Comparison of ENCODE assay signal across 22 cellular contexts in the genomic region with DNA sequence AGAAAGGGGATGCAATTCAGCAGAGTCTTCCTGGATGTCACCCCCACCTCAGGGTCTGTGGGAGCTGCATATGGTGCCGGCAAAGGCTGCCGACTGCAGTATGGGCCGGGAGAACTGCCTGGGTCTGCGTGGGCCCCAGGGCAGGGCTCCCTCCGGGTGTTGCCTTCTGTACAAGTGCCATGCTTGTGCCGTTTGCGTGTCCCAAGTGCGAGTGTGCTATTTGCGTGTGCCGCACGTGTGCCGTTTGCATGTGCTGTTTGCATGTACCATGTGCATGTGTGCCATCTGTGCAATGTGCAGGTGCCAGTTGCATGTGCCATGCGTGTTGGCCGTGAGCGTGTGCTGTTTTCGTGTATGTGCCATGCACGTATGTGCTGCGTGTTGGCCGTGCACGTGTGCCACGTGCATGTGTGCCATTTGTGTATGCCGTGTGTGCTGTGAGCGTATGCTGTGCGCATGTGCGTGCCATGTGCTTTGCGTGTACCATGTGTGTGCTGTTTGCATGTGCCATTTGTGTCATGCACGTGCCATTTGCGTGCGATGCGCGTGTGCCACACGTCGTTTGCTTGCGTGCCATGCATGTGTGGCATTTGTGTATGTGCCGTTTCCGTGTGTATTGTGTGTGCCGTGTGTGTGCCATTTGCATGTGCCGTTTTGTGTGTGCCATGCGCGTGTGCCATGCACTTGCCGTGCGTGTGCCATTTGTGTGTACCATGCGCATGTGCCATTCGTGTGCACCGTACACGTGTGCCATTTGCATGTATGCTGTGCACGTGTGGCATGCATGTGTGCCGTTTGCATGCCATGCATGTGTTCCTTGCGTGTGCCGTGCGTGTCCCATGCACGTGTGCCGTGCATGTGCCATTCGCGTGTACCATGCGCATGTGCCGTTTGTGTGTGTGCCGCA. TPM values are rescaled to one million over a fixed set of nuclear protein-coding genes. Genes with fewer than 3 reads are reported as not detected.
DNase-seq lines count a peak whose midpoint lies in the region; ATAC-seq, FAIRE-seq and TF ChIP-seq lines count a peak whose summit lies in the region.
"Had no signal": no experiment of that assay in that cellular context is flagged by ENCODE, and none has a peak within 500 bp of the region (broad histone marks: within the 10 kb centered on the region; RNA-seq: fewer than 3 reads in every experiment).

No MANE protein-coding gene starts in this region.

- H3K36me3 ChIP-seq in GM12878 (ENCODE audit: control insufficient read depth in 2 of 2, insufficient read depth in 2 of 2, low read length in 1 of 2) (no peaks in the 10 kb centered on the region), lower lobe of right lung (peaks cover 28% of the 10 kb centered on the region)

- peak overlapping the region; percentile 42 for H3K27ac ChIP-seq in 22Rv1
- H3K27ac ChIP-seq in GM12878 (ENCODE audit: control insufficient read depth, insufficient read depth) = no peak overlapping the region
- H3K27ac ChIP-seq in lower lobe of right lung = no peak overlapping the region

- peaks cover 12% of the 10 kb centered on the region for H3K79me2 ChIP-seq in GM12878 (ENCODE audit: control insufficient read depth, insufficient read depth, low read length)

- 95% methylated on average over 58 of the region's 58 CpGs for WGBS in GM12878 (ENCODE audit: insufficient coverage, insufficient replicate concordance, low lambda C conversion rate, missing lambda C conversion rate)

- peak; percentile 65 for TF ChIP-seq POLR2A in GM12878 (IDR thresholded peaks at IDR 0.05; ENCODE audit: low read depth, low read length)

- no peak for TF ChIP-seq CTCF in 22Rv1 (IDR thresholded peaks at IDR 0.05)
- no peak for TF ChIP-seq CTCF in GM12878 (IDR thresholded peaks at IDR 0.05 in 2 of 3, conservative IDR thresholded peaks at IDR 0.05 in 1 of 3; ENCODE audit: control insufficient read depth in 2 of 3, extremely low read depth in 1 of 3, insufficient read depth in 1 of 3, low read depth in 3 of 3, low read length in 3 of 3)
- no peak for TF ChIP-seq CTCF in nephron progenitor cell (IDR thresholded peaks at IDR 0.05)
- no peak for TF ChIP-seq CTCF in lower lobe of right lung (IDR thresholded peaks at IDR 0.05)

- H3K36me3 Mint-ChIP-seq in nephron progenitor cell (ENCODE audit: low read depth) = no peaks in the 10 kb centered on the region

- no peak overlapping the region for H3K9ac ChIP-seq in GM12878 (ENCODE audit: control insufficient read depth, insufficient read depth, low read length)

- H2AFZ ChIP-seq in GM12878 (ENCODE audit: control insufficient read depth, low read depth, low read length) = no peak overlapping the region
- H2AFZ ChIP-seq: GM23248 had no signal

- intact Hi-C loops in GM12878 (cut with micrococcal nuclease; ENCODE audit: unreplicated experiment) (no loop called here), lower lobe of right lung (cut with DNase I) (no loop called here)

- no peaks in the 10 kb centered on the region for H3K9me3 ChIP-seq in GM12878 (replicated peaks; ENCODE audit: control insufficient read depth, insufficient read depth, low read length)
- H3K9me3 ChIP-seq in lower lobe of right lung = no peaks in the 10 kb centered on the region
- H3K9me3 ChIP-seq: transverse colon had no signal

- H3K4me3 ChIP-seq in GM12878 (no peak overlapping the region), lower lobe of right lung (no peak overlapping the region)
- H3K4me3 ChIP-seq: GM23248, transverse colon had no signal

- RAD21 ChIA-PET in GM12878 (lab: Charles Lee; ENCODE audit: unreplicated experiment) = no interaction called here

- H3K4me1 Mint-ChIP-seq in nephron progenitor cell = no peaks in the 10 kb centered on the region

- SMC1A ChIA-PET in GM12878 (lab: Charles Lee; ENCODE audit: uncharacterized antibody, unreplicated experiment) = no interaction called here

- CTCF ChIA-PET in HEK293T (lab: Yijun Ruan, JAX) (no interaction called here), GM12878 (lab: Yijun Ruan, JAX) (no interaction called here)

- peaks cover 5% of the 10 kb centered on the region; the same call in 1 of the 2 replicates for H3K4me1 ChIP-seq in GM12878 (ENCODE audit: control insufficient read depth, insufficient read depth, low read length)
- H3K4me1 ChIP-seq in lower lobe of right lung = peaks cover 34% of the 10 kb centered on the region

- H4K20me1 ChIP-seq in GM12878 (ENCODE audit: control insufficient read depth, insufficient read depth) = no peaks in the 10 kb centered on the region

- POLR2A ChIA-PET in HEK293T (lab: Yijun Ruan, JAX) (no interaction called here), GM12878 (lab: Charles Lee) (no interaction called here)

- no peak overlapping the region for H3K4me2 ChIP-seq in GM12878 (ENCODE audit: control insufficient read depth, insufficient read depth)

- BruUV-seq in GM12878 (replicated peaks; lab: Mats Ljungman, UMichigan) = no TSS peak

- peak overlapping the region; percentile 42 for H3K27ac Mint-ChIP-seq in nephron progenitor cell
- H3K27ac Mint-ChIP-seq: activated T-cell treated with anti-CD3 and anti-CD28 coated beads, Interleukin-2, amount 50 U/mL, for 72 hours; dendritic cell treated with granulocyte-macrophage colony-stimulating factor and Interleukin-4, amounts not matched to agents 40 ng/mL and 50 ng/mL, for 4 days had no signal

- TF ChIP-seq EP300 in GM12878 (IDR thresholded peaks at IDR 0.05; ENCODE audit: borderline replicate concordance in 1 of 2, control insufficient read depth in 1 of 2, low read depth in 2 of 2, low read length in 2 of 2) = no peak

- no peaks in the 10 kb centered on the region for H3K27me3 Mint-ChIP-seq in nephron progenitor cell (ENCODE audit: low read depth, poor library complexity)
- H3K27me3 Mint-ChIP-seq: dendritic cell treated with granulocyte-macrophage colony-stimulating factor and Interleukin-4, amounts not matched to agents 40 ng/mL and 50 ng/mL, for 4 days had no signal

- no peak overlapping the region for H3K4me3 Mint-ChIP-seq in nephron progenitor cell
- H3K4me3 Mint-ChIP-seq: activated T-cell treated with anti-CD3 and anti-CD28 coated beads, Interleukin-2, amount 50 U/mL, for 72 hours; dendritic cell treated with granulocyte-macrophage colony-stimulating factor and Interleukin-4, amounts not matched to agents 40 ng/mL and 50 ng/mL, for 4 days had no signal

- ATAC-seq in GM12878 (no peak), lower lobe of right lung (no peak), HG03457 (IDR thresholded peaks at IDR 0.05; ENCODE audit: unreplicated experiment) (no peak)
- ATAC-seq: activated T-cell treated with anti-CD3 and anti-CD28 coated beads, Interleukin-2, amount 50 U/mL, for 72 hours; sciatic nerve had no signal

- H3K27me3 ChIP-seq in GM12878 (replicated peaks in 1 of 2; ENCODE audit: control insufficient read depth in 2 of 2, insufficient read depth in 2 of 2, low read length in 1 of 2) (no peaks in the 10 kb centered on the region), lower lobe of right lung (ENCODE audit: low read depth) (no peaks in the 10 kb centered on the region)

- FAIRE-seq in GM12878 (lab: Jason Lieb, UNC) = no peak

- DNase-seq in HEK293T (ENCODE audit: extremely low spot score) (no peak), GM12878 (ENCODE audit: low read depth, low spot score) (no peak), nephron progenitor cell (no peak), lower lobe of right lung (no peak), SIG-M5 treated with dmso at 0.1 percent for 504 hours (lab: John Stamatoyannopoulos, UW; ENCODE audit: unreplicated experiment) (no peak), DMS153 treated with DMSO at 0.1 percent for 48 hours (lab: John Stamatoyannopoulos, UW; ENCODE audit: unreplicated experiment) (no peak)
- DNase-seq: activated CD4-positive, alpha-beta T cell treated with anti-CD3 and anti-CD28 coated beads for 48 hours; activated naive CD4-positive, alpha-beta T cell treated with anti-CD3 and anti-CD28 coated beads, Interleukin-2, amount 50 U/mL, for 16 hours; activated T-cell treated with anti-CD3 and anti-CD28 coated beads, Interleukin-2, amount 50 U/mL, for 72 hours; anterior cingulate cortex; COR-L47; DND-41; GM23248; islet precursor cell; Kasumi-1; MV-4-11; NCI-H1694 had no signal

- TF ChIP-seq RAD21 in GM12878 (IDR thresholded peaks at IDR 0.05; ENCODE audit: insufficient read depth, low read depth, low read length) = no peak

- no peaks in the 10 kb centered on the region for H3K9me3 Mint-ChIP-seq in nephron progenitor cell
- H3K9me3 Mint-ChIP-seq: dendritic cell treated with granulocyte-macrophage colony-stimulating factor and Interleukin-4, amounts not matched to agents 40 ng/mL and 50 ng/mL, for 4 days had no signal

- in situ Hi-C loops in GM12878 (cut with MboI) = no loop called here

RNA-seq across cellular contexts. Expression of gene TAS1R3, which starts 1.5 kb away (rescaled TPM):
- total RNA-seq in GM12878 (2013; cell fraction: nucleolus; rRNA removed) = 0.73 and 1.2 TPM in 2 replicates
- 0.05 and 0.06 TPM in 2 replicates for total RNA-seq in GM12878 (2014; rRNA removed)
- 0.04 and 0.05 TPM in 2 replicates for total RNA-seq in GM12878 (2014; rRNA removed; fragmentation: Illumina TruSeq; extraction: Trizol)
- total RNA-seq in GM12878 (2021) = 0.29 and 0.51 TPM in 2 replicates
- polyA plus RNA-seq in GM12878 (2011; ENCODE audit: low read depth) = 0.20 TPM
- polyA plus RNA-seq in GM12878 (2011; rRNA removed) = 0.03 and 0.08 TPM in 2 replicates
- polyA plus RNA-seq in GM12878 (2011; cell fraction: cytosol; rRNA removed) = 0.10 and 0.15 TPM in 2 replicates
- 2.7 and 2.9 TPM in 2 replicates for polyA plus RNA-seq in GM12878 (2011; cell fraction: nucleus; rRNA removed)
- polyA plus RNA-seq in GM12878 (2012) = 0.46 and 0.62 TPM in 2 replicates
- polyA plus RNA-seq in GM12878 (2014; fragmentation: Illumina TruSeq; extraction: Trizol) = not detected in 2 replicates
- not detected for polyA plus RNA-seq in GM12878 (2014; fragmentation: Nextera tagmentation; extraction: Ambion mirVana)
- polyA plus RNA-seq in GM12878 (2014; rRNA removed) = 0.19 and 0.41 TPM in 2 replicates
- under 1 TPM; 0.08 to 0.38 TPM for polyA plus RNA-seq in GM12878 (2016; fragmentation: Nextera tagmentation; extraction: Ambion mirVana)
- polyA minus RNA-seq in GM12878 (2011; rRNA and poly(A)+ RNA removed) = 0.21 TPM in 1 of 2 replicates, not detected in the other
- polyA minus RNA-seq in GM12878 (2011; cell fraction: cytosol; rRNA and poly(A)+ RNA removed) = 0.27 TPM in 1 of 2 replicates, not detected in the other
- 0.60 and 0.77 TPM in 2 replicates for polyA minus RNA-seq in GM12878 (2011; cell fraction: nucleus; rRNA and poly(A)+ RNA removed)
- total RNA-seq in lower lobe of right lung = 0.65 TPM
- polyA plus RNA-seq: GM23248 had no signal

RNA-seq across cellular contexts. Expression of gene CPTP, which starts 5.0 kb away (rescaled TPM):
- 16.5 and 18.3 TPM in 2 replicates for total RNA-seq in GM12878 (2013; cell fraction: nucleolus; rRNA removed)
- total RNA-seq in GM12878 (2014; rRNA removed) (16.7 and 21.2 TPM in 2 replicates), GM12878 (2014; rRNA removed; fragmentation: Illumina TruSeq; extraction: Trizol) (2.8 and 4.3 TPM in 2 replicates), GM12878 (2021) (19.6 and 20.2 TPM in 2 replicates), lower lobe of right lung (20.4 TPM)
- polyA plus RNA-seq in GM12878 (2011; ENCODE audit: low read depth) = 2.5 TPM
- polyA plus RNA-seq in GM12878 (2011; rRNA removed) (1.7 and 2.9 TPM in 2 replicates), GM12878 (2014; fragmentation: Illumina TruSeq; extraction: Trizol) (1.8 TPM in 1 of 2 replicates, not detected in the other), GM12878 (2014; fragmentation: Nextera tagmentation; extraction: Ambion mirVana) (under 1 TPM; 0.06 to 0.18 TPM), GM12878 (2014; rRNA removed) (15.7 and 19.2 TPM in 2 replicates), GM12878 (2016; fragmentation: Nextera tagmentation; extraction: Ambion mirVana) (10 to 100 TPM; 17.7 to 24.3 TPM)
- 6.0 and 10.7 TPM in 2 replicates for polyA plus RNA-seq in GM12878 (2011; cell fraction: cytosol; rRNA removed)
- 9.1 and 12.3 TPM in 2 replicates for polyA plus RNA-seq in GM12878 (2011; cell fraction: nucleus; rRNA removed)
- polyA plus RNA-seq in GM12878 (2012) = 10.1 and 10.4 TPM in 2 replicates
- 1.8 and 7.2 TPM in 2 replicates for polyA minus RNA-seq in GM12878 (2011; rRNA and poly(A)+ RNA removed)
- 5.3 and 9.6 TPM in 2 replicates for polyA minus RNA-seq in GM12878 (2011; cell fraction: cytosol; rRNA and poly(A)+ RNA removed)
- polyA minus RNA-seq in GM12878 (2011; cell fraction: nucleus; rRNA and poly(A)+ RNA removed) = 11.4 and 14.2 TPM in 2 replicates

RNA-seq across cellular contexts. Expression of gene INTS11, which starts 5.1 kb away (rescaled TPM):
- total RNA-seq in GM12878 (2013; cell fraction: nucleolus; rRNA removed) = 160 and 166 TPM in 2 replicates
- total RNA-seq in GM12878 (2014; rRNA removed) (86.6 and 98.3 TPM in 2 replicates), GM12878 (2014; rRNA removed; fragmentation: Illumina TruSeq; extraction: Trizol) (36.8 and 41.1 TPM in 2 replicates), GM12878 (2021) (87.3 and 104 TPM in 2 replicates), lower lobe of right lung (88.9 TPM)
- polyA plus RNA-seq in GM12878 (2011; ENCODE audit: low read depth) = 34.7 TPM
- polyA plus RNA-seq in GM12878 (2011; rRNA removed) (43.9 and 78.4 TPM in 2 replicates), GM12878 (2014; fragmentation: Illumina TruSeq; extraction: Trizol) (55.2 and 64.2 TPM in 2 replicates), GM12878 (2014; fragmentation: Nextera tagmentation; extraction: Ambion mirVana) (1 to 10 TPM; 2.5 to 9.4 TPM), GM12878 (2014; rRNA removed) (117 and 130 TPM in 2 replicates), GM12878 (2016; fragmentation: Nextera tagmentation; extraction: Ambion mirVana) (10 to 100 TPM; 77.0 to 79.9 TPM)
- polyA plus RNA-seq in GM12878 (2011; cell fraction: cytosol; rRNA removed) = 134 and 137 TPM in 2 replicates
- polyA plus RNA-seq in GM12878 (2011; cell fraction: nucleus; rRNA removed) = 386 and 456 TPM in 2 replicates
- 77.9 and 92.3 TPM in 2 replicates for polyA plus RNA-seq in GM12878 (2012)
- polyA minus RNA-seq in GM12878 (2011; rRNA and poly(A)+ RNA removed) = 67.1 and 96.1 TPM in 2 replicates
- 30.6 and 47.1 TPM in 2 replicates for polyA minus RNA-seq in GM12878 (2011; cell fraction: cytosol; rRNA and poly(A)+ RNA removed)
- 46.7 and 94.2 TPM in 2 replicates for polyA minus RNA-seq in GM12878 (2011; cell fraction: nucleus; rRNA and poly(A)+ RNA removed)

RNA-seq across cellular contexts. Expression of gene DVL1, which starts 19.7 kb away (rescaled TPM):
- 58.9 and 70.1 TPM in 2 replicates for total RNA-seq in GM12878 (2013; cell fraction: nucleolus; rRNA removed)
- total RNA-seq in GM12878 (2014; rRNA removed) (23.5 and 31.1 TPM in 2 replicates), GM12878 (2014; rRNA removed; fragmentation: Illumina TruSeq; extraction: Trizol) (6.1 and 7.5 TPM in 2 replicates), GM12878 (2021) (29.8 and 30.8 TPM in 2 replicates), lower lobe of right lung (60.4 TPM)
- polyA plus RNA-seq in GM12878 (2011; ENCODE audit: low read depth) = 3.9 TPM
- polyA plus RNA-seq in GM12878 (2011; rRNA removed) (3.6 and 7.3 TPM in 2 replicates), GM12878 (2014; fragmentation: Illumina TruSeq; extraction: Trizol) (0.48 and 1.6 TPM in 2 replicates), GM12878 (2014; fragmentation: Nextera tagmentation; extraction: Ambion mirVana) (under 1 TPM; 0.10 to 0.53 TPM), GM12878 (2014; rRNA removed) (29.6 and 35.6 TPM in 2 replicates), GM12878 (2016; fragmentation: Nextera tagmentation; extraction: Ambion mirVana) (1 to 10 TPM; 1.3 to 1.9 TPM)
- 9.5 and 17.3 TPM in 2 replicates for polyA plus RNA-seq in GM12878 (2011; cell fraction: cytosol; rRNA removed)
- polyA plus RNA-seq in GM12878 (2011; cell fraction: nucleus; rRNA removed) = 104 and 127 TPM in 2 replicates
- 16.5 and 17.7 TPM in 2 replicates for polyA plus RNA-seq in GM12878 (2012)
- polyA minus RNA-seq in GM12878 (2011; rRNA and poly(A)+ RNA removed) = 7.3 and 12.8 TPM in 2 replicates
- 10.6 and 10.9 TPM in 2 replicates for polyA minus RNA-seq in GM12878 (2011; cell fraction: cytosol; rRNA and poly(A)+ RNA removed)
- polyA minus RNA-seq in GM12878 (2011; cell fraction: nucleus; rRNA and poly(A)+ RNA removed) = 20.3 and 28.3 TPM in 2 replicates

RNA-seq across cellular contexts. Expression of gene PUSL1, which starts 21.2 kb away (rescaled TPM):
- total RNA-seq in GM12878 (2013; cell fraction: nucleolus; rRNA removed) = 17.6 and 24.8 TPM in 2 replicates
- total RNA-seq in GM12878 (2014; rRNA removed) (21.3 and 28.4 TPM in 2 replicates), GM12878 (2014; rRNA removed; fragmentation: Illumina TruSeq; extraction: Trizol) (5.3 and 6.0 TPM in 2 replicates), GM12878 (2021) (26.0 and 27.2 TPM in 2 replicates), lower lobe of right lung (16.2 TPM)
- polyA plus RNA-seq in GM12878 (2011; ENCODE audit: low read depth) = 3.3 TPM
- polyA plus RNA-seq in GM12878 (2011; rRNA removed) (1.9 and 5.0 TPM in 2 replicates), GM12878 (2014; fragmentation: Illumina TruSeq; extraction: Trizol) (0.13 and 2.5 TPM in 2 replicates), GM12878 (2014; fragmentation: Nextera tagmentation; extraction: Ambion mirVana) (1 to 10 TPM in 1 of 2 experiments, under 1 TPM in 1; 0.16 to 1.5 TPM), GM12878 (2014; rRNA removed) (24.3 and 28.6 TPM in 2 replicates), GM12878 (2016; fragmentation: Nextera tagmentation; extraction: Ambion mirVana) (10 to 100 TPM; 27.5 to 28.4 TPM)
- 10.4 and 19.0 TPM in 2 replicates for polyA plus RNA-seq in GM12878 (2011; cell fraction: cytosol; rRNA removed)
- polyA plus RNA-seq in GM12878 (2011; cell fraction: nucleus; rRNA removed) = 20.4 and 32.0 TPM in 2 replicates
- 8.7 and 11.0 TPM in 2 replicates for polyA plus RNA-seq in GM12878 (2012)
- polyA minus RNA-seq in GM12878 (2011; rRNA and poly(A)+ RNA removed) = 2.6 and 5.0 TPM in 2 replicates
- 4.4 and 6.0 TPM in 2 replicates for polyA minus RNA-seq in GM12878 (2011; cell fraction: cytosol; rRNA and poly(A)+ RNA removed)
- polyA minus RNA-seq in GM12878 (2011; cell fraction: nucleus; rRNA and poly(A)+ RNA removed) = 13.7 and 28.9 TPM in 2 replicates
